Comparison of ENCODE assay signal across 27 cellular contexts in the genomic region with DNA sequence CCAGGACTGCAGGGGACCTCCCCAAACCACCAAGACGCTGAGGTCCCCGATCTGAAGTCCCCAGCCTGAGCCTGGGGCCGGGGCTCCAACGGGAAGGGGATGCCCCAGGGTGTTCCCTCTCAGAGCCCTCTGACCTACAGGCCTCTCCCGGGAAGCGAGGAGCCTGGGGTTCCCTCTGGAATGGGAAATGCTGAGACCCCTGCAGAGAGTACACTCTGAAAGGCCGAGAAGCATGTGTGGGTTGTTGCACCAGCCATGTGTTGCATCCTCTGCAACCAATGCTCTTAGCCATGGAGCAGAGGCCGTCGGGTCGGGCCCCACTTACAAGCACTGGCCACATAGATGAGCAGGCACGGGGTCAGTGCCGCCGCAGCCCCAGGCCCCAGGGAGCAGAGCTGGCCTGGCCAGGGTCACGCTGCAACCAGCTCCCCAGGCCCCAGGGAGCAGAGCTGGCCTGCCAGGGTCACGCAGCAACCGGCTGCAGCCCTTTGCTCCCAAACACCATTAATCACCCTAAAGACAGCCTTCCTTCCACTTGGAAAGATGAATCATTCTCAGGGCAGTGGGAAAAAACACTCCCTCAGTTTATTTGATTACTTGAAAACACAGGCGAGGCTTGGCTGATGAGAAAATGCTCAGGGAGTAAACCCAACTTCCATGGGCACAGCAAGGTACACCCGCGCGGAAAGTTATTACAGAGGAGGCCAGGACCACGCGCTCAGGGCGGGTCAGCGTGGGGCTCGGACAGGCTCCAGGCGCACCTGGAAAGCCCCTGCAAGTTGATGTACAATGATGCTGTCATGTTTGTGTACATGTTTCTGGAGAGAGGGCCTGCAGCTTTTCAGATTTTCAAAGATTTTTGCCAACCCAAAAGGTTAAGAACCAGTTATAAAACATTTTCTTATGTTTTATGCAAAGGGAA.
A peak's percentile ranks its signal among the peaks of the same experiment; 100 is the strongest.
DNase-seq lines count a peak whose midpoint lies in the region; ATAC-seq and TF ChIP-seq lines count a peak whose summit lies in the region.
"Had no signal": no experiment of that assay in that cellular context is flagged by ENCODE, and none has a peak within 500 bp of the region (broad histone marks: within the 10 kb centered on the region; RNA-seq: fewer than 3 reads in every experiment).

No MANE protein-coding gene starts in this region.

- no peak overlapping the region for H4K8ac ChIP-seq in neuronal stem cell (ENCODE audit: low read depth, low read length)

- H2BK5ac ChIP-seq in neuronal stem cell (ENCODE audit: low read length), result no peak overlapping the region

- H2BK15ac ChIP-seq in neuronal stem cell (ENCODE audit: low read length), result peak overlapping the region; percentile 83

- H3K9ac ChIP-seq in BLaER1, result no peak overlapping the region
- no peak overlapping the region for H3K9ac ChIP-seq in neuronal stem cell (ENCODE audit: low read depth, low read length, poor library complexity)
- H3K9ac ChIP-seq: neural progenitor cell had no signal

- H3K23ac ChIP-seq in neuronal stem cell (ENCODE audit: low read depth, low read length, poor library complexity), result peak overlapping the region; percentile 50

- in situ Hi-C loops in brain microvascular endothelial cell (cut with HindIII; ENCODE audit: low pct_ligation_motif_present, low sequenced_read_pairs), result no loop called here

- no peaks in the 10 kb centered on the region for H3K27me3 ChIP-seq in BLaER1
- H3K27me3 ChIP-seq in neuronal stem cell (ENCODE audit: control insufficient read depth in 3 of 3, insufficient read depth in 3 of 3, low read depth in 1 of 3, low read length in 3 of 3), result no peaks in the 10 kb centered on the region
- H3K27me3 ChIP-seq in brain microvascular endothelial cell (replicated peaks), result no peaks in the 10 kb centered on the region
- H3K27me3 ChIP-seq: ascending aorta, neural progenitor cell, SJSA1 had no signal

- H3K79me1 ChIP-seq in neuronal stem cell (ENCODE audit: low read depth, low read length), result no peaks in the 10 kb centered on the region

- peak overlapping the region; percentile 63 for H2AFZ ChIP-seq in neuronal stem cell (ENCODE audit: low read length)
- H2AFZ ChIP-seq: neural progenitor cell had no signal

- peak; percentile 44 for DNase-seq in kidney glomerular epithelial cell (lab: John Stamatoyannopoulos, UW)
- no peak for DNase-seq in neuronal stem cell (ENCODE audit: low spot score)
- no peak for DNase-seq in substantia nigra (lab: John Stamatoyannopoulos, UW)
- DNase-seq in HK-2 (ENCODE audit: unreplicated experiment), result no peak
- DNase-seq in brain microvascular endothelial cell, result no peak
- DNase-seq: activated CD4-positive, CD25-positive, alpha-beta regulatory T cell treated with anti-CD3 and anti-CD28 coated beads, Interleukin-2, amount 50 U/mL, for 72 hours; activated CD8-positive, alpha-beta T cell treated with anti-CD3 and anti-CD28 coated beads for 36 hours; AML-193; CD8-positive, alpha-beta T cell; central memory CD4-positive, alpha-beta T cell; DMS 273 treated with DMSO at 0.1 percent for 48 hours; EL; hypothalamus; lower lobe of right lung; NCI-H1048; NCI-H1694 treated with DMSO at 0.1 percent for 48 hours; NCI-H2171; NCI-H524; tibial artery had no signal

- WGBS in neuronal stem cell (ENCODE audit: extremely low coverage in 2 of 2, insufficient read length in 2 of 2, insufficient replicate concordance in 1 of 2), 2 donors, result no CpG with 5 or more reads among the region's 26 CpGs

- no peak overlapping the region for H2BK120ac ChIP-seq in neuronal stem cell (ENCODE audit: low read depth, low read length)

- no peak for ATAC-seq in HG03039 (IDR thresholded peaks at IDR 0.05; ENCODE audit: unreplicated experiment)
- ATAC-seq: activated CD8-positive, alpha-beta T cell treated with anti-CD3 and anti-CD28 coated beads for 36 hours; CD8-positive, alpha-beta T cell; gastroesophageal sphincter; lower lobe of right lung had no signal

- H3K4me1 ChIP-seq in BLaER1, result peaks cover 43% of the 10 kb centered on the region
- peaks cover 4 to 7% of the 10 kb centered on the region in 2 donors for H3K4me1 ChIP-seq in neuronal stem cell (ENCODE audit: control insufficient read depth in 2 of 2, insufficient read depth in 1 of 2, low read depth in 1 of 2, low read length in 2 of 2)
- H3K4me1 ChIP-seq: SJSA1 had no signal

- no peaks in the 10 kb centered on the region for H4K20me1 ChIP-seq in BLaER1

- H3K27ac ChIP-seq in BLaER1 (0 out of 2 replicates have a peak overlapping the region, but pooled peaks have one; percentile 18), VCaP (peak overlapping the region; percentile 100), neuronal stem cell (replicated peaks; ENCODE audit: low read length) (no peak overlapping the region), substantia nigra (ENCODE audit: low read depth, low read length, poor library complexity, severe bottlenecking) (no peak overlapping the region), brain microvascular endothelial cell (no peak overlapping the region)
- H3K27ac ChIP-seq: ascending aorta, gastroesophageal sphincter, lower lobe of right lung, neural progenitor cell, prostate gland, SJSA1, tibial artery had no signal

- peak overlapping the region; percentile 77 for H3K4me2 ChIP-seq in BLaER1
- H3K4me2 ChIP-seq in neuronal stem cell (ENCODE audit: insufficient read depth, low read length, poor library complexity, severe bottlenecking), result no peak overlapping the region
- H3K4me2 ChIP-seq: neural progenitor cell had no signal

- no peak overlapping the region for H3K4ac ChIP-seq in neuronal stem cell (ENCODE audit: low read length)

- peaks cover 11% of the 10 kb centered on the region for H3K9me3 ChIP-seq in BLaER1
- H3K9me3 ChIP-seq in neuronal stem cell (replicated peaks in 1 of 2; ENCODE audit: control insufficient read depth in 2 of 2, insufficient read depth in 1 of 2, low read depth in 1 of 2, low read length in 2 of 2), result peaks cover 0 to 5% of the 10 kb centered on the region in 2 donors
- H3K9me3 ChIP-seq: ascending aorta, lower lobe of right lung, prostate gland, SJSA1, tibial artery had no signal

- H3K14ac ChIP-seq in neuronal stem cell (ENCODE audit: low read length), result peak overlapping the region; percentile 60

- H2BK12ac ChIP-seq in neuronal stem cell (ENCODE audit: low read length), result no peak overlapping the region

- H4K91ac ChIP-seq in neuronal stem cell (ENCODE audit: low read depth, low read length, poor library complexity), result no peak overlapping the region

- TF ChIP-seq CTCF in VCaP (conservative IDR thresholded peaks at IDR 0.05) (no peak), brain microvascular endothelial cell (IDR thresholded peaks at IDR 0.05; ENCODE audit: low read depth, low read length, missing control alignments) (no peak)

- H3K36me3 ChIP-seq in BLaER1 (no peaks in the 10 kb centered on the region), neuronal stem cell (replicated peaks in 1 of 2; ENCODE audit: control insufficient read depth in 2 of 2, insufficient read depth in 2 of 2, low read length in 2 of 2) (no peaks in the 10 kb centered on the region), brain microvascular endothelial cell (replicated peaks) (no peaks in the 10 kb centered on the region)
- H3K36me3 ChIP-seq: ascending aorta, gastroesophageal sphincter, lower lobe of right lung, neural progenitor cell, prostate gland, SJSA1, tibial artery had no signal

- H3K4me3 ChIP-seq in BLaER1 (no peak overlapping the region), neuronal stem cell (ENCODE audit: low read length in 2 of 2) (no peak overlapping the region), brain microvascular endothelial cell (ENCODE audit: low read depth, low read length) (no peak overlapping the region)
- H3K4me3 ChIP-seq: ascending aorta, gastroesophageal sphincter, lower lobe of right lung, neural progenitor cell, prostate gland, SJSA1, tibial artery had no signal

- H3K18ac ChIP-seq in neuronal stem cell (ENCODE audit: low read length), result peak overlapping the region; percentile 89

- peak overlapping the region; percentile 53 for H2AK5ac ChIP-seq in neuronal stem cell (ENCODE audit: low read depth, low read length)

Comparison
In these comparisons a context has a peak if more than half of its experiments do, and no peak if none do; other contexts are left out.
1. H3K27ac ChIP-seq: peak in BLaER1 (single experiment) and VCaP (single experiment); none in neuronal stem cell (single experiment), substantia nigra (single experiment) and brain microvascular endothelial cell (single experiment).